ENCODE assay signal across 18 cellular contexts in genomic region chr2:62185828-62186483, GRCh38.
"Had no signal": no experiment of that assay in that cellular context is flagged by ENCODE, and none has a peak within 500 bp of the region (broad histone marks: within the 10 kb centered on the region; RNA-seq: fewer than 3 reads in every experiment).

No MANE protein-coding gene starts in this region.

- H3K4me3 Mint-ChIP-seq: activated CD4-positive, alpha-beta memory T cell treated with anti-CD3 and anti-CD28 coated beads, Interleukin-2, amount 10 ng/mL, durations not matched to agents 7 days and 5 days; activated T-cell treated with anti-CD3 and anti-CD28 coated beads, Interleukin-2, amount 50 U/mL, for 24 hours; mesothelial cell of epicardium; nephron progenitor cell; stimulated activated naive CD8-positive, alpha-beta T cell treated with anti-CD3 and anti-CD28 coated beads, Interleukin-15, Interleukin-2, amounts not matched to agents 100 ng/mL and 50 ng/mL, for 24 hours had no signal

- H3K9me3 ChIP-seq: colonic mucosa, esophagus muscularis mucosa, right atrium auricular region had no signal

- H3K4me3 ChIP-seq: colonic mucosa, esophagus muscularis mucosa, right atrium auricular region, smooth muscle cell had no signal

- H3K27ac Mint-ChIP-seq: activated CD4-positive, alpha-beta memory T cell treated with anti-CD3 and anti-CD28 coated beads, Interleukin-2, amount 10 ng/mL, durations not matched to agents 7 days and 5 days; activated naive CD4-positive, alpha-beta T cell treated with anti-CD3 and anti-CD28 coated beads, Interleukin-2, amount 50 U/mL, for 72 hours; activated T-cell treated with anti-CD3 and anti-CD28 coated beads, Interleukin-2, amount 50 U/mL, for 24 hours; mesothelial cell of epicardium; progenitor cell of endocrine pancreas; stimulated activated naive CD8-positive, alpha-beta T cell treated with anti-CD3 and anti-CD28 coated beads, Interleukin-15, Interleukin-2, amounts not matched to agents 100 ng/mL and 50 ng/mL, for 24 hours had no signal

- H3K36me3 ChIP-seq: colonic mucosa, esophagus muscularis mucosa, right atrium auricular region, WERI-Rb-1 had no signal

- H3K27ac ChIP-seq: colonic mucosa, esophagus muscularis mucosa, WERI-Rb-1 had no signal

- H3K27me3 Mint-ChIP-seq: activated T-cell treated with anti-CD3 and anti-CD28 coated beads, Interleukin-2, amount 50 U/mL, for 24 hours; stimulated activated naive CD8-positive, alpha-beta T cell treated with anti-CD3 and anti-CD28 coated beads, Interleukin-15, Interleukin-2, amounts not matched to agents 100 ng/mL and 50 ng/mL, for 24 hours had no signal

- H3K9me3 Mint-ChIP-seq: activated CD4-positive, alpha-beta memory T cell treated with anti-CD3 and anti-CD28 coated beads, Interleukin-2, amount 10 ng/mL, durations not matched to agents 7 days and 5 days; activated T-cell treated with anti-CD3 and anti-CD28 coated beads, Interleukin-2, amount 50 U/mL, for 24 hours; mesothelial cell of epicardium; nephron progenitor cell; stimulated activated naive CD8-positive, alpha-beta T cell treated with anti-CD3 and anti-CD28 coated beads, Interleukin-15, Interleukin-2, amounts not matched to agents 100 ng/mL and 50 ng/mL, for 24 hours had no signal

- ATAC-seq: activated naive CD4-positive, alpha-beta T cell treated with anti-CD3 and anti-CD28 coated beads, Interleukin-2, amount 50 U/mL, for 72 hours had no signal

- H3K4me1 Mint-ChIP-seq: activated CD4-positive, alpha-beta memory T cell treated with anti-CD3 and anti-CD28 coated beads, Interleukin-2, amount 10 ng/mL, durations not matched to agents 7 days and 5 days; mesothelial cell of epicardium had no signal

- H3K4me1 ChIP-seq: colonic mucosa had no signal

- DNase-seq: activated CD4-positive, alpha-beta memory T cell treated with anti-CD3 and anti-CD28 coated beads, Interleukin-2, amount 10 ng/mL, durations not matched to agents 7 days and 5 days; activated CD4-positive, alpha-beta T cell treated with anti-CD3 and anti-CD28 coated beads for 4 hours; activated effector memory CD4-positive, alpha-beta T cell treated with Interleukin-2 at 50 U/mL for 16 hours; activated T-cell treated with anti-CD3 and anti-CD28 coated beads, Interleukin-2, amount 50 U/mL, for 24 hours; central memory CD4-positive, alpha-beta T cell; colonic mucosa; hippocampal formation; nephron progenitor cell; T-helper 1 cell; T1000; WERI-Rb-1 had no signal

- H3K4me2 ChIP-seq: smooth muscle cell had no signal

- H3K27me3 ChIP-seq: colonic mucosa, esophagus muscularis mucosa, right atrium auricular region had no signal

- H3K36me3 Mint-ChIP-seq: activated naive CD4-positive, alpha-beta T cell treated with anti-CD3 and anti-CD28 coated beads, Interleukin-2, amount 50 U/mL, for 72 hours; mesothelial cell of epicardium had no signal
